ENCODE assay signal across 16 cellular contexts in genomic region chr2:101679801-101680487, GRCh38.
"Had no signal": no experiment of that assay in that cellular context is flagged by ENCODE, and none has a peak within 500 bp of the region (broad histone marks: within the 10 kb centered on the region; RNA-seq: fewer than 3 reads in every experiment).

No MANE protein-coding gene starts in this region.

- ATAC-seq: gastroesophageal sphincter; stimulated activated naive CD8-positive, alpha-beta T cell treated with anti-CD3 and anti-CD28 coated beads, Interleukin-15, amount 100 ng/mL, for 72 hours; T-helper 17 cell had no signal

- H3K4me3 Mint-ChIP-seq: activated CD4-positive, alpha-beta T cell treated with anti-CD3 and anti-CD28 coated beads, Interleukin-2, amount 10 ng/mL, durations not matched to agents 7 days and 5 days; activated naive CD4-positive, alpha-beta T cell treated with anti-CD3 and anti-CD28 coated beads, Interleukin-2, amount 10 ng/mL, durations not matched to agents 7 days and 5 days; memory B cell; nephron progenitor cell; stimulated activated naive CD8-positive, alpha-beta T cell treated with anti-CD3 and anti-CD28 coated beads, Interleukin-15, amount 100 ng/mL, for 72 hours; T-helper 17 cell had no signal

- H3K36me3 Mint-ChIP-seq: memory B cell had no signal

- H3K9me3 Mint-ChIP-seq: memory B cell, nephron progenitor cell had no signal

- H3K27ac Mint-ChIP-seq: activated CD4-positive, alpha-beta T cell treated with anti-CD3 and anti-CD28 coated beads, Interleukin-2, amount 10 ng/mL, durations not matched to agents 7 days and 5 days; activated naive CD4-positive, alpha-beta T cell treated with anti-CD3 and anti-CD28 coated beads, Interleukin-2, amount 10 ng/mL, durations not matched to agents 7 days and 5 days; activated T-helper 2 cell treated with anti-CD3 and anti-CD28 coated beads, Interferon-gamma antibody, Interleukin-2, Interleukin-4, amounts not matched to agents 10 μg/mL and 5 μg/mL and 100 μg/mL, durations not matched to agents 14 hours and 24 hours and 36 hours; memory B cell; nephron progenitor cell; T-helper 17 cell had no signal

- H3K4me3 ChIP-seq: breast epithelium, dorsolateral prefrontal cortex, gastroesophageal sphincter, left ventricle myocardium inferior, ovary, testis had no signal

- DNase-seq: activated CD4-positive, alpha-beta T cell treated with anti-CD3 and anti-CD28 coated beads, Interleukin-2, amount 10 ng/mL, durations not matched to agents 7 days and 5 days; activated CD4-positive, CD25-positive, alpha-beta regulatory T cell; activated naive CD4-positive, alpha-beta T cell treated with anti-CD3 and anti-CD28 coated beads, Interleukin-2, amount 10 ng/mL, durations not matched to agents 7 days and 5 days; dorsolateral prefrontal cortex; kidney; left ventricle myocardium inferior; nephron progenitor cell; ovary; stimulated activated CD4-positive, alpha-beta T cell treated with anti-CD3 and anti-CD28 coated beads, Interleukin-4, amount 100 ng/mL, for 1 hour; stimulated activated naive CD8-positive, alpha-beta T cell treated with anti-CD3 and anti-CD28 coated beads, Interleukin-15, amount 100 ng/mL, for 72 hours; T-helper 17 cell; testis had no signal

- H3K4me1 Mint-ChIP-seq: T-helper 17 cell had no signal

- H3K27me3 Mint-ChIP-seq: activated CD4-positive, alpha-beta T cell treated with anti-CD3 and anti-CD28 coated beads, Interleukin-2, amount 10 ng/mL, durations not matched to agents 7 days and 5 days; activated naive CD4-positive, alpha-beta T cell treated with anti-CD3 and anti-CD28 coated beads, Interleukin-2, amount 10 ng/mL, durations not matched to agents 7 days and 5 days; memory B cell; stimulated activated naive CD8-positive, alpha-beta T cell treated with anti-CD3 and anti-CD28 coated beads, Interleukin-15, amount 100 ng/mL, for 72 hours; T-helper 17 cell had no signal
